8 cellular contexts compared by ENCODE assay signal in the genomic region with DNA sequence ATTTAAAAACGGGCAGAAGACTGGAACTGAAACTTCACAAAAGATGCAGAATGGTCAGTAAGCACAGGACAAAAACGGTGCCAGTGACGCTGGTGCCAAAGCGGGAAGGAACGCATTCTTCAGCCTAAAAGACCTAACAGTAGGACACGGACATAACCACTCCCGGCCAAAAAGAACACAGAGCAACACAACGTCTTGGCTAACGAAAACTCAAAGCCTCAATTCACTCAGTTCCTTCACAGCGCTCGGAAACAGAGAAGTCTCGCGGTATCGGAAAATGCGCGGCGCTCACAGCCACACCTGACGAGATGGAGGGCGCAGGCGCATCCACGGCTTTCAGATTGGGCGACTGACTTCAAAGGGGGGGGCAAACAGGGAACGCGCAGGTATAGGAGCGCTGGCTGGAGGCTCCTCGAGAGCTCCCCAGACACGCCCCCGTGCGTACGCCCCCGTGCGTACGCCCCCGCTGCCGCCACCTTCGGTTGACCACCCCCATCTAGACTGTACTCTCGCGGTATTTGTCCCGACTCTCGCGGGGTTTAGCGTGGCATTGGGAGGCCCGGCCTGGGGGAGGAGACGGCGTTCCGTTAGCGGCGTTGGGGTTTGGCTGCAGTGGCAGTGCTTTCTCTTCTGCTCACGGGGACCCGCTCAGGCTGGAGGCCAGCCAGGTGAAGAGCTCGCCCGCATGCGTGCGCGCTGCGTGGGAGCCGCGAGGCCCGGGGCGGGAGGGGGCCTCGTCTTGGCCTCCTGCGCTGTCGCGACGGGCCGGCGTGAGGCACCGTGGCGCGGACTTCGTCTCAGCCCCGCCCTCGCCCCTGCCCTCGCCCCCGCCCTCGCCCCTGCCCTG. TPM values are rescaled to one million over a fixed set of nuclear protein-coding genes. Genes with fewer than 3 reads are reported as not detected.
DNase-seq lines count a peak whose midpoint lies in the region; ATAC-seq lines count a peak whose summit lies in the region.

A gene (plus strand): TSS at position 576 of the 847 bp plus-strand sequence. CDS start 321 bp downstream, outside the sequence.

- H3K4me1 Mint-ChIP-seq in activated CD8-positive, alpha-beta memory T cell treated with anti-CD3 and anti-CD28 coated beads, Interleukin-2, amount 10 ng/mL, durations not matched to agents 7 days and 5 days = peaks cover 25% of the 10 kb centered on the region

- no peaks in the 10 kb centered on the region for H3K9me3 Mint-ChIP-seq in activated CD8-positive, alpha-beta memory T cell treated with anti-CD3 and anti-CD28 coated beads, Interleukin-2, amount 10 ng/mL, durations not matched to agents 7 days and 5 days (ENCODE audit: low read depth)

- no peaks in the 10 kb centered on the region for H3K9me3 ChIP-seq in NT2/D1 (ENCODE audit: insufficient read depth, low read length)
- no peaks in the 10 kb centered on the region for H3K9me3 ChIP-seq in endocrine pancreas (ENCODE audit: control insufficient read depth, low read length)
- no peaks in the 10 kb centered on the region for H3K9me3 ChIP-seq in mesenchymal stem cell (ENCODE audit: control insufficient read depth, low read length)

- H3K18ac ChIP-seq in mesenchymal stem cell (ENCODE audit: low read depth in 1 of 2, low read length in 2 of 2) = peak within 1 kb of the TSS; percentile 99

- CTCF ChIA-PET in activated CD8-positive, alpha-beta memory T cell treated with anti-CD3 and anti-CD28 coated beads, Interleukin-2, amount 10 ng/mL, durations not matched to agents 7 days and 5 days (lab: Charles Lee) = interaction anchor here (0.8 to 4.2 kb wide), 11 partner anchors 10 to 99 kb away, joined by 3 to 27 read pairs (median 6); a partner anchor contains a TSS

- H2AK5ac ChIP-seq in mesenchymal stem cell (ENCODE audit: low read length, severe bottlenecking) = no peak within 1 kb of the TSS

- peak within 1 kb of the TSS; percentile 98 for H4K91ac ChIP-seq in mesenchymal stem cell (ENCODE audit: low read length)

- H2BK120ac ChIP-seq in mesenchymal stem cell (ENCODE audit: low read depth, low read length) = peak within 1 kb of the TSS; percentile 95

- H3K4me1 ChIP-seq in NT2/D1 (ENCODE audit: insufficient read depth, insufficient read length) (no peaks in the 10 kb centered on the region), endocrine pancreas (ENCODE audit: control insufficient read depth, insufficient read depth, low read length) (peaks cover 15% of the 10 kb centered on the region), mesenchymal stem cell (ENCODE audit: control insufficient read depth, insufficient read depth, low read depth, low read length) (peaks cover 3% of the 10 kb centered on the region)

- peak within 1 kb of the TSS in 1 of 2 experiments; percentile 92 for H3K23ac ChIP-seq in mesenchymal stem cell (ENCODE audit: low read length in 2 of 2)

- H3K27ac Mint-ChIP-seq in activated CD8-positive, alpha-beta memory T cell treated with anti-CD3 and anti-CD28 coated beads, Interleukin-2, amount 10 ng/mL, durations not matched to agents 7 days and 5 days = peak within 1 kb of the TSS; percentile 99

- peak within 1 kb of the TSS; percentile 86 for H2AFZ ChIP-seq in mesenchymal stem cell (ENCODE audit: low read depth, low read length)

- ATAC-seq in GM21381 (IDR thresholded peaks at IDR 0.05; ENCODE audit: unreplicated experiment) = peak; percentile 85
- ATAC-seq in activated CD8-positive, alpha-beta memory T cell treated with anti-CD3 and anti-CD28 coated beads, Interleukin-2, amount 10 ng/mL, durations not matched to agents 7 days and 5 days = peak; percentile 89

- H3K27me3 Mint-ChIP-seq in activated CD8-positive, alpha-beta memory T cell treated with anti-CD3 and anti-CD28 coated beads, Interleukin-2, amount 10 ng/mL, durations not matched to agents 7 days and 5 days = no peaks in the 10 kb centered on the region

- H3K79me1 ChIP-seq in mesenchymal stem cell (replicated peaks; ENCODE audit: low read length, poor library complexity, severe bottlenecking) = no peaks in the 10 kb centered on the region

- peak within 1 kb of the TSS; percentile 100 for H4K8ac ChIP-seq in mesenchymal stem cell (ENCODE audit: low read length)

- peak within 1 kb of the TSS in 1 of 2 experiments; percentile 68 for H2BK12ac ChIP-seq in mesenchymal stem cell (ENCODE audit: low read length in 2 of 2)

- H3K14ac ChIP-seq in mesenchymal stem cell (ENCODE audit: low read length in 2 of 2) = peak within 1 kb of the TSS in 1 of 2 experiments; percentile 97

- peaks cover 45% of the 10 kb centered on the region for H3K36me3 Mint-ChIP-seq in activated CD8-positive, alpha-beta memory T cell treated with anti-CD3 and anti-CD28 coated beads, Interleukin-2, amount 10 ng/mL, durations not matched to agents 7 days and 5 days

- H3K27me3 ChIP-seq in NT2/D1 (ENCODE audit: insufficient read depth, insufficient read length) (no peaks in the 10 kb centered on the region), endocrine pancreas (ENCODE audit: control insufficient read depth, insufficient read depth, low read length) (no peaks in the 10 kb centered on the region), mesenchymal stem cell (ENCODE audit: control insufficient read depth in 1 of 2, insufficient read depth in 1 of 2, low read length in 2 of 2) (no peaks in the 10 kb centered on the region)

- peak within 1 kb of the TSS; percentile 67 for H3K4me2 ChIP-seq in mesenchymal stem cell (ENCODE audit: low read length, poor library complexity, severe bottlenecking)

- DNase-seq in COR-L47 (lab: John Stamatoyannopoulos, UW) (peak; percentile 94), HUDEP-2 (lab: John Stamatoyannopoulos, UW; ENCODE audit: unreplicated experiment in 76 of 76) (peak; percentile 48 to 99 (median 98)), NT2/D1 (ENCODE audit: low read depth, low spot score) (peak; percentile 97), mesenchymal stem cell (peak; percentile 98)
- peak; percentile 100 for DNase-seq in activated CD8-positive, alpha-beta memory T cell treated with anti-CD3 and anti-CD28 coated beads, Interleukin-2, amount 10 ng/mL, durations not matched to agents 7 days and 5 days
- peak; percentile 99 for DNase-seq in stimulated activated CD8-positive, alpha-beta memory T cell treated with anti-CD3 and anti-CD28 coated beads, Interleukin-12 subunit alpha, Interleukin-12 subunit beta, amount 100 ng/mL, for 4 hours (ENCODE audit: low read depth)

- H3K4me3 Mint-ChIP-seq in activated CD8-positive, alpha-beta memory T cell treated with anti-CD3 and anti-CD28 coated beads, Interleukin-2, amount 10 ng/mL, durations not matched to agents 7 days and 5 days = peak within 1 kb of the TSS; percentile 87

- H3K4me3 ChIP-seq in NT2/D1 (ENCODE audit: insufficient read length, low read depth) = peak within 1 kb of the TSS; percentile 86
- peak within 1 kb of the TSS; percentile 99 for H3K4me3 ChIP-seq in endocrine pancreas (ENCODE audit: control insufficient read depth, insufficient read depth, low read length)
- H3K4me3 ChIP-seq in mesenchymal stem cell (ENCODE audit: insufficient read depth in 1 of 2, low read depth in 1 of 2, low read length in 2 of 2) = peak within 1 kb of the TSS; percentile 95

- peak within 1 kb of the TSS; percentile 94 for H3K27ac ChIP-seq in mesenchymal stem cell (ENCODE audit: low read length, poor library complexity, severe bottlenecking)

- peak within 1 kb of the TSS; percentile 95 to 100 for H3K4ac ChIP-seq in mesenchymal stem cell (ENCODE audit: low read depth in 1 of 2, low read length in 2 of 2)

- WGBS in mesenchymal stem cell = under 1% methylated on average over 64 of the region's 76 CpGs

- H3K9ac ChIP-seq in NT2/D1 (ENCODE audit: insufficient read length, low read depth) (peak within 1 kb of the TSS; percentile 98), endocrine pancreas (ENCODE audit: control insufficient read depth, insufficient read depth, low read length) (peak within 1 kb of the TSS; percentile 96), mesenchymal stem cell (ENCODE audit: low read length) (peak within 1 kb of the TSS; percentile 97)

- peak within 1 kb of the TSS; percentile 95 for H2BK5ac ChIP-seq in mesenchymal stem cell (ENCODE audit: low read depth, low read length, poor library complexity, severe bottlenecking)

- peak within 1 kb of the TSS; percentile 99 for H2BK15ac ChIP-seq in mesenchymal stem cell (ENCODE audit: low read depth, poor library complexity, severe bottlenecking)

- H3K36me3 ChIP-seq in NT2/D1 (ENCODE audit: insufficient read depth, insufficient read length, low read length) = peaks cover 32% of the 10 kb centered on the region
- H3K36me3 ChIP-seq in endocrine pancreas (ENCODE audit: control insufficient read depth, insufficient read depth, low read length) = no peaks in the 10 kb centered on the region
- peaks cover 0 to 36% of the 10 kb centered on the region in 2 experiments for H3K36me3 ChIP-seq in mesenchymal stem cell (ENCODE audit: control insufficient read depth in 1 of 2, insufficient read depth in 2 of 2, low read depth in 1 of 2, low read length in 2 of 2)

RNA-seq across cellular contexts. Expression of the gene that starts here (rescaled TPM):
- 100 to 1,000 TPM in 1 of 2 experiments, 10 to 100 TPM in 1; 76.0 to 120 TPM for total RNA-seq in activated CD8-positive, alpha-beta memory T cell treated with anti-CD3 and anti-CD28 coated beads, Interleukin-2, amount 10 ng/mL, durations not matched to agents 7 days and 5 days
- polyA plus RNA-seq in mesenchymal stem cell (2013, experiment 1 of 2) = 26.4 TPM
- 22.4 TPM for polyA plus RNA-seq in mesenchymal stem cell (2013, experiment 2 of 2)

Comparison
In these comparisons a context has a peak if more than half of its experiments do, and no peak if none do; other contexts are left out.
1. Peak in every context shown above with its lines: DNase-seq, ATAC-seq, H3K4me3 ChIP-seq and H3K27ac ChIP-seq.